ENCODE assay signal across 1 cellular context in genomic region chr19:45717131-45717982, GRCh38.
TF ChIP-seq lines count a peak whose summit lies in the region.

No MANE protein-coding gene starts in this region.

TF ChIP-seq in K562, 482 proteins besides CTCF, POLR2A, EP300 and RAD21 (continues in another document):
- no peak for TF ChIP-seq CEBPZ (IDR thresholded peaks at IDR 0.05; ENCODE audit: borderline replicate concordance, low read depth, low read length)
- TF ChIP-seq MTF1 (CRISPR knock-in tag; IDR thresholded peaks at IDR 0.05; ENCODE audit: borderline replicate concordance), result no peak
- peak; percentile 53; the same call in 1 of the 2 replicates for TF ChIP-seq ZBTB12 (CRISPR knock-in tag; IDR thresholded peaks at IDR 0.05)
- no peak for TF ChIP-seq ZNF507 (tag; conservative IDR thresholded peaks at IDR 0.05)
- no peak for TF ChIP-seq TFE3 (CRISPR knock-in tag; IDR thresholded peaks at IDR 0.05)
- no peak for TF ChIP-seq HDAC3 (IDR thresholded peaks at IDR 0.05; ENCODE audit: borderline replicate concordance, partially characterized antibody)
- TF ChIP-seq ZNF280B (CRISPR knock-in tag; IDR thresholded peaks at IDR 0.05), result no peak
- TF ChIP-seq MYC (IDR thresholded peaks at IDR 0.05; ENCODE audit: low read depth, low read length), result peak; percentile 75
- TF ChIP-seq MYC (CRISPR knock-in tag; IDR thresholded peaks at IDR 0.05; ENCODE audit: borderline replicate concordance, low read depth), result peak; percentile 6; the same call in 1 of the 2 replicates
- no peak for TF ChIP-seq ZNF431 (CRISPR knock-in tag; IDR thresholded peaks at IDR 0.05)
- TF ChIP-seq PML (IDR thresholded peaks at IDR 0.05; ENCODE audit: low read length), result no peak; the same call in 1 of the 2 replicates
- TF ChIP-seq KAT7 (CRISPR knock-in tag; IDR thresholded peaks at IDR 0.05; ENCODE audit: borderline replicate concordance), result no peak; the same call in 1 of the 2 replicates
- no peak for TF ChIP-seq ZNF592 (IDR thresholded peaks at IDR 0.05)
- TF ChIP-seq RB1 (IDR thresholded peaks at IDR 0.05; ENCODE audit: low read depth), result peak; percentile 78
- TF ChIP-seq RBM25 (IDR thresholded peaks at IDR 0.05; ENCODE audit: low read depth, low read length, severe bottlenecking), result peak; percentile 85
- TF ChIP-seq ARHGAP35 (IDR thresholded peaks at IDR 0.05; ENCODE audit: partially characterized antibody), result no peak
- TF ChIP-seq SRF (CRISPR knock-in tag; IDR thresholded peaks at IDR 0.05), result peak; percentile 100
- peak; percentile 77 for TF ChIP-seq ETV5 (CRISPR knock-in tag; IDR thresholded peaks at IDR 0.05; ENCODE audit: low read depth)
- TF ChIP-seq NR4A1 (CRISPR knock-in tag; IDR thresholded peaks at IDR 0.05), result no peak
- no peak for TF ChIP-seq NR4A1 (tag; IDR thresholded peaks at IDR 0.05)
- no peak for TF ChIP-seq SMARCC2 (IDR thresholded peaks at IDR 0.05; ENCODE audit: low read depth)
- TF ChIP-seq USF1 (CRISPR knock-in tag; IDR thresholded peaks at IDR 0.05), result peak; percentile 99
- TF ChIP-seq NR0B1 (IDR thresholded peaks at IDR 0.05; ENCODE audit: partially characterized antibody), result no peak
- TF ChIP-seq ZFX (CRISPR knock-in tag; IDR thresholded peaks at IDR 0.05), result peak; percentile 42; the same call in 1 of the 2 replicates
- TF ChIP-seq CLOCK (CRISPR knock-in tag; IDR thresholded peaks at IDR 0.05; ENCODE audit: borderline replicate concordance), result no peak
- TF ChIP-seq HOXB6 (CRISPR knock-in tag; IDR thresholded peaks at IDR 0.05; ENCODE audit: borderline replicate concordance), result no peak
- TF ChIP-seq VEZF1 (CRISPR knock-in tag; IDR thresholded peaks at IDR 0.05), result peak; percentile 98
- no peak for TF ChIP-seq HNRNPUL1 (IDR thresholded peaks at IDR 0.05; ENCODE audit: low read length)
- no peak for TF ChIP-seq ZNF696 (CRISPR knock-in tag; conservative IDR thresholded peaks at IDR 0.05)
- TF ChIP-seq ZNF584 (CRISPR knock-in tag; IDR thresholded peaks at IDR 0.05; ENCODE audit: low read depth), result peak; percentile 95
- TF ChIP-seq TAF9B (IDR thresholded peaks at IDR 0.05; ENCODE audit: partially characterized antibody), result no peak
- peak; percentile 92 for TF ChIP-seq ZBTB7A (IDR thresholded peaks at IDR 0.05; ENCODE audit: borderline replicate concordance, control insufficient read depth, low read depth, low read length)
- no peak for TF ChIP-seq ZNF24 (IDR thresholded peaks at IDR 0.05)
- TF ChIP-seq E4F1 (CRISPR knock-in tag; IDR thresholded peaks at IDR 0.05; ENCODE audit: borderline replicate concordance), result no peak
- TF ChIP-seq FOS (IDR thresholded peaks at IDR 0.05; ENCODE audit: extremely low read depth, insufficient read length), result peak; percentile 90
- no peak for TF ChIP-seq RBM39 (optimal IDR thresholded peaks at IDR 0.05; ENCODE audit: low read depth, low read length)
- no peak; the same call in 1 of the 2 replicates for TF ChIP-seq KLF6 (CRISPR knock-in tag; IDR thresholded peaks at IDR 0.05; ENCODE audit: borderline replicate concordance)
- TF ChIP-seq NFXL1 (CRISPR knock-in tag; IDR thresholded peaks at IDR 0.05), result no peak
- no peak for TF ChIP-seq ZNF354B (CRISPR knock-in tag; IDR thresholded peaks at IDR 0.05)
